34 cellular contexts compared by ENCODE assay signal in genomic region chr7:133155642-133156041, GRCh38.
"Had no signal": no experiment of that assay in that cellular context is flagged by ENCODE, and none has a peak within 500 bp of the region (broad histone marks: within the 10 kb centered on the region; RNA-seq: fewer than 3 reads in every experiment).

No MANE protein-coding gene starts in this region.

- H3K36me3 ChIP-seq: MG63 had no signal

- H3K4me3 ChIP-seq: MG63 had no signal

- H3K9me3 ChIP-seq: MG63 had no signal

- H3K27me3 ChIP-seq: MG63 had no signal

- DNase-seq: Karpas-422, Kasumi-1, MG63, MM.1S, MV-4-11, NCI-H1048, NCI-H1092, NCI-H1092 treated with DMSO at 0.1 percent for 48 hours, NCI-H1105, NCI-H1105 treated with DMSO at 0.1 percent for 48 hours, NCI-H1417, NCI-H1417 treated with DMSO at 0.1 percent for 48 hours, NCI-H1436, NCI-H1436 treated with DMSO at 0.1 percent for 48 hours, NCI-H146, NCI-H1694, NCI-H1694 treated with DMSO at 0.1 percent for 48 hours, NCI-H187, NCI-H187 treated with DMSO at 0.1 percent for 48 hours, NCI-H1930, NCI-H2029, NCI-H2029 treated with DMSO at 0.1 percent for 48 hours, NCI-H2081, NCI-H2081 treated with DMSO at 0.1 percent for 48 hours, NCI-H2107, NCI-H2171, NCI-H2171 treated with DMSO at 0.1 percent for 48 hours, NCI-H2227 treated with DMSO at 0.1 percent for 48 hours, NCI-H345, NCI-H446, NCI-H446 treated with DMSO at 0.1 percent for 48 hours, NCI-H510A, NCI-H510A treated with DMSO at 0.1 percent for 48 hours, NCI-H524 had no signal
